ENCODE assay signal across 25 cellular contexts in genomic region chr2:44453289-44453688, GRCh38.
DNase-seq lines count a peak whose midpoint lies in the region; ATAC-seq, FAIRE-seq and TF ChIP-seq lines count a peak whose summit lies in the region.
"Had no signal": no experiment of that assay in that cellular context is flagged by ENCODE, and none has a peak within 500 bp of the region (broad histone marks: within the 10 kb centered on the region; RNA-seq: fewer than 3 reads in every experiment).

No MANE protein-coding gene starts in this region.

- peaks cover 0 to 30% (median 9%) of the 10 kb centered on the region in 5 donors for H3K36me3 Mint-ChIP-seq in naive thymus-derived CD4-positive, alpha-beta T cell

- no peaks in the 10 kb centered on the region for H3K36me3 ChIP-seq in upper lobe of right lung
- H3K36me3 ChIP-seq in naive thymus-derived CD4-positive, alpha-beta T cell (ENCODE audit: control insufficient read depth in 2 of 3, insufficient read depth in 3 of 3, low read length in 3 of 3), result no peaks in the 10 kb centered on the region
- H3K36me3 ChIP-seq: BLaER1 treated with 17β-estradiol and CSF1 and Interleukin-3, amounts not matched to agents 10 nM and 100 nM had no signal

- no peak for TF ChIP-seq CTCF in D721Med (IDR thresholded peaks at IDR 0.05; ENCODE audit: insufficient read depth, missing control alignments)
- TF ChIP-seq CTCF in upper lobe of right lung (IDR thresholded peaks at IDR 0.05), result no peak

- H3K9me3 Mint-ChIP-seq in naive thymus-derived CD4-positive, alpha-beta T cell, result peaks cover 0 to 2% (median 0%) of the 10 kb centered on the region in 11 donors
- H3K9me3 Mint-ChIP-seq: CD4-positive, alpha-beta T cell; CD8-positive, alpha-beta T cell had no signal

- no peak for ATAC-seq in upper lobe of right lung
- no peak for ATAC-seq in naive thymus-derived CD4-positive, alpha-beta T cell
- ATAC-seq: A549; CD8-positive, alpha-beta T cell had no signal

- H3K9me3 ChIP-seq in upper lobe of right lung, result no peaks in the 10 kb centered on the region
- no peaks in the 10 kb centered on the region for H3K9me3 ChIP-seq in naive thymus-derived CD4-positive, alpha-beta T cell (ENCODE audit: control insufficient read depth in 2 of 3, low read length in 3 of 3)
- H3K9me3 ChIP-seq: A549; BLaER1 treated with 17β-estradiol and CSF1 and Interleukin-3, amounts not matched to agents 10 nM and 100 nM; Caco-2 had no signal

- intact Hi-C loops in upper lobe of right lung (cut with DNase I), result no loop called here
- intact Hi-C loops in naive thymus-derived CD4-positive, alpha-beta T cell (cut with micrococcal nuclease), result no loop called here

- no peak overlapping the region for H3K4me3 Mint-ChIP-seq in naive thymus-derived CD4-positive, alpha-beta T cell
- H3K4me3 Mint-ChIP-seq: B cell; CD4-positive, alpha-beta T cell; CD8-positive, alpha-beta T cell had no signal

- H3K27me3 ChIP-seq in upper lobe of right lung, result no peaks in the 10 kb centered on the region
- H3K27me3 ChIP-seq in naive thymus-derived CD4-positive, alpha-beta T cell (ENCODE audit: control insufficient read depth in 2 of 2, insufficient read depth in 2 of 2, low read length in 2 of 2), result no peaks in the 10 kb centered on the region
- H3K27me3 ChIP-seq: BLaER1 treated with 17β-estradiol and CSF1 and Interleukin-3, amounts not matched to agents 10 nM and 100 nM had no signal

- POLR2A ChIA-PET in naive thymus-derived CD4-positive, alpha-beta T cell (lab: Charles Lee), result no interaction called here

- DNase-seq in D721Med (ENCODE audit: insufficient read length, low spot score) (no peak), NCI-H69 (lab: John Stamatoyannopoulos, UW) (peak; percentile 90), putamen (ENCODE audit: low spot score) (peak; percentile 27), upper lobe of right lung (no peak), DMS79 treated with DMSO at 0.1 percent for 48 hours (lab: John Stamatoyannopoulos, UW) (no peak), NCI-H446 treated with DMSO at 0.1 percent for 48 hours (lab: John Stamatoyannopoulos, UW) (no peak)
- no peak for DNase-seq in naive thymus-derived CD4-positive, alpha-beta T cell
- DNase-seq: AML-193; Caco-2; Calu3; CD4-positive, alpha-beta T cell; CD8-positive, alpha-beta T cell; DMS 273 treated with DMSO at 0.1 percent for 48 hours; DMS153; DMS53; DMS79; GF-D8 had no signal

- no peaks in the 10 kb centered on the region for H3K27me3 Mint-ChIP-seq in naive thymus-derived CD4-positive, alpha-beta T cell
- H3K27me3 Mint-ChIP-seq: B cell; CD4-positive, alpha-beta T cell had no signal

- no peaks in the 10 kb centered on the region for H3K4me1 ChIP-seq in upper lobe of right lung
- H3K4me1 ChIP-seq in naive thymus-derived CD4-positive, alpha-beta T cell (ENCODE audit: control insufficient read depth in 2 of 2, insufficient read depth in 2 of 2, low read length in 2 of 2), result no peaks in the 10 kb centered on the region
- H3K4me1 ChIP-seq: A549; BLaER1 treated with 17β-estradiol and CSF1 and Interleukin-3, amounts not matched to agents 10 nM and 100 nM had no signal

- H3K27ac Mint-ChIP-seq in naive thymus-derived CD4-positive, alpha-beta T cell, result no peak overlapping the region
- H3K27ac Mint-ChIP-seq: B cell; CD4-positive, alpha-beta T cell; CD8-positive, alpha-beta T cell had no signal

- H3K27ac ChIP-seq in upper lobe of right lung, result no peak overlapping the region
- no peak overlapping the region for H3K27ac ChIP-seq in naive thymus-derived CD4-positive, alpha-beta T cell (ENCODE audit: low read depth, low read length)
- H3K27ac ChIP-seq: 22Rv1; A549; BLaER1 treated with 17β-estradiol and CSF1 and Interleukin-3, amounts not matched to agents 10 nM and 100 nM; C4-2B had no signal

- H3K4me1 Mint-ChIP-seq in naive thymus-derived CD4-positive, alpha-beta T cell, result peaks cover 0 to 5% (median 0%) of the 10 kb centered on the region in 7 donors
- H3K4me1 Mint-ChIP-seq: B cell had no signal

- peak; percentile 41 for FAIRE-seq in D721Med (lab: Jason Lieb, UNC)
- FAIRE-seq in islet of Langerhans (lab: Jason Lieb, UNC), result peak; percentile 17
- FAIRE-seq: G401.6, GM19239 had no signal

- CTCF ChIA-PET in naive thymus-derived CD4-positive, alpha-beta T cell (lab: Charles Lee), result no interaction called here

- H3K4me3 ChIP-seq in upper lobe of right lung, result no peak overlapping the region
- no peak overlapping the region for H3K4me3 ChIP-seq in naive thymus-derived CD4-positive, alpha-beta T cell (ENCODE audit: low read length)
- H3K4me3 ChIP-seq: A549; BLaER1 treated with 17β-estradiol and CSF1 and Interleukin-3, amounts not matched to agents 10 nM and 100 nM had no signal

Comparison
In these comparisons a context has a peak if more than half of its experiments do, and no peak if none do; other contexts are left out.
1. DNase-seq: peak in NCI-H69 (single experiment) and putamen (single experiment); none in D721Med (single experiment), upper lobe of right lung (single experiment), DMS79 treated with DMSO at 0.1 percent for 48 hours (single experiment), naive thymus-derived CD4-positive, alpha-beta T cell (0 of 9) and NCI-H446 treated with DMSO at 0.1 percent for 48 hours (single experiment).